21 cellular contexts compared by ENCODE assay signal in the genomic region with DNA sequence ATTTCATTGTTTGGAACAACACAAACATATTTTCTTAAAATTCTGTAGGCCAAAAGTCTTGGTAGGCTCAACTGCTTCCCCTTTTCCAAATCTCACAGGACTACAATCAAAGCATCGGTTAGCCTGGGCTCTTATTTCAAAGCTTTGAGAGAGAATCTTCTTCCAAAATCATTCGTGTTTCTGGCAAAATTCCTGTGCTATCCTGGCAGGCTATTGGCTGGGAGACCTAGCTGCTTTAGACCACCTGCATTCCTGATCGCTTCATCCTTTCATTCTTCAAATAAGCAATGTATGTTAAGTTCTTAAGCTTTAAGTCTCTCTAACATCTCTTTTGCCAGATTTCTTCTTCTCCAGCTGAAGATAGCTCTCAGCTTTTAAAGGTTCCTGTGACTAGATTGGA.
"Had no signal": no experiment of that assay in that cellular context is flagged by ENCODE, and none has a peak within 500 bp of the region (broad histone marks: within the 10 kb centered on the region; RNA-seq: fewer than 3 reads in every experiment).

No MANE protein-coding gene starts in this region.

- H3K4me3 ChIP-seq: hepatocyte, lower lobe of right lung, pancreas, smooth muscle cell, tibial nerve, upper lobe of right lung, vagina had no signal

- DNase-seq: effector memory CD8-positive, alpha-beta T cell; foreskin keratinocyte; islet precursor cell; lower lobe of right lung; mesenchymal stem cell; naive thymus-derived CD4-positive, alpha-beta T cell; nephron progenitor cell; nucleus accumbens; pancreas; right cardiac atrium; stimulated activated CD4-positive, alpha-beta T cell treated with anti-CD3 and anti-CD28 coated beads, Interleukin-4, amount 100 ng/mL, for 1 hour; stimulated activated CD8-positive, alpha-beta memory T cell treated with anti-CD3 and anti-CD28 coated beads, Interleukin-4, amount 100 ng/mL, for 48 hours; stimulated activated naive CD8-positive, alpha-beta T cell treated with anti-CD3 and anti-CD28 coated beads, Interleukin-15, Interleukin-2, amounts not matched to agents 100 U/mL and 50 U/mL, for 24 hours; testis; upper lobe of right lung had no signal

- H3K4me2 ChIP-seq: hepatocyte, smooth muscle cell had no signal

- ATAC-seq: effector memory CD8-positive, alpha-beta T cell; foreskin keratinocyte; left lobe of liver; lower lobe of right lung; naive thymus-derived CD4-positive, alpha-beta T cell; pancreas; right cardiac atrium; stimulated activated effector memory CD8-positive, alpha-beta T cell treated with anti-CD3 and anti-CD28 coated beads, Interleukin-12 subunit alpha, Interleukin-12 subunit beta, amount 100 ng/mL, for 72 hours; stimulated activated naive CD8-positive, alpha-beta T cell treated with anti-CD3 and anti-CD28 coated beads, Interleukin-15, Interleukin-2, amounts not matched to agents 100 U/mL and 50 U/mL, for 24 hours; upper lobe of right lung had no signal

- H3K79me2 ChIP-seq: hepatocyte had no signal

- H3K4me1 ChIP-seq: foreskin keratinocyte, lower lobe of right lung, pancreas, testis, tibial nerve, upper lobe of right lung, vagina had no signal

- H3K36me3 ChIP-seq: lower lobe of right lung, pancreas, tibial nerve, upper lobe of right lung, vagina had no signal

- H3K27ac ChIP-seq: foreskin keratinocyte, hepatocyte, lower lobe of right lung, pancreas, testis, tibial nerve, upper lobe of right lung, vagina had no signal

- H3K27me3 ChIP-seq: foreskin keratinocyte, hepatocyte, pancreas, testis, tibial nerve, upper lobe of right lung, vagina had no signal

- H3K9me3 ChIP-seq: lower lobe of right lung, pancreas, testis, upper lobe of right lung, vagina had no signal
